ENCODE assay signal across 29 cellular contexts in the genomic region with DNA sequence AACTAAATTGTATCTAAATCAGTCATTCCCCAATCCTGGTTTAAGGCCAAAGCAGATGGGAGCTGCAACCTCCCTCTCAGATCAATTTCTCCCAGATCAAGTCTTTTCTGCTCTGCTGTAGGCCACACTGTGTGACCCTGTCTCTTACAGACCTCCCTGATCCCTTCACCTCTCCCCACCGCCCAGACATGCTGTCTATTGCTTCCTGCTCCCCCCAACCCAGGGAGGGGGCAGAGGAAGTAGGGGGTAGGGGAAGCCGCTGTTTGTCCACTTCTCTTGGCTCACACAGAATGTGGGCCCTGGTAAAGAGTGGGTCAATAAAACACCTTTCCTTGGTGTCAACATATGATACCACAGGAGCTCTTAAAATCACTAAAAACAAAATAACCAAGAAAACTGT.
"Had no signal": no experiment of that assay in that cellular context is flagged by ENCODE, and none has a peak within 500 bp of the region (broad histone marks: within the 10 kb centered on the region; RNA-seq: fewer than 3 reads in every experiment).

No MANE protein-coding gene starts in this region.

- H3K9me3 Mint-ChIP-seq: T-cell had no signal

- H3K4me1 Mint-ChIP-seq: activated naive CD8-positive, alpha-beta T cell treated with anti-CD3 and anti-CD28 coated beads, Interleukin-2, amount 10 ng/mL, durations not matched to agents 7 days and 5 days had no signal

- ATAC-seq: activated CD8-positive, alpha-beta T cell treated with anti-CD3 and anti-CD28 coated beads, Interleukin-2, amount 10 ng/mL, durations not matched to agents 7 days and 5 days; Panc1; Right ventricle myocardium inferior; T-cell had no signal

- FAIRE-seq: bronchial epithelial cell, TTC549 had no signal

- H3K36me3 Mint-ChIP-seq: activated naive CD8-positive, alpha-beta T cell treated with anti-CD3 and anti-CD28 coated beads, Interleukin-2, amount 10 ng/mL, durations not matched to agents 7 days and 5 days; T-cell had no signal

- H3K4me3 Mint-ChIP-seq: activated CD8-positive, alpha-beta T cell treated with anti-CD3 and anti-CD28 coated beads, Interleukin-2, amount 10 ng/mL, durations not matched to agents 7 days and 5 days; activated naive CD8-positive, alpha-beta T cell treated with anti-CD3 and anti-CD28 coated beads, Interleukin-2, amount 10 ng/mL, durations not matched to agents 7 days and 5 days; T-cell had no signal

- H3K4me3 ChIP-seq: SK-N-MC had no signal

- H3K27ac ChIP-seq: SK-N-MC had no signal

- H3K27ac Mint-ChIP-seq: activated CD8-positive, alpha-beta T cell treated with anti-CD3 and anti-CD28 coated beads, Interleukin-2, amount 10 ng/mL, durations not matched to agents 7 days and 5 days; activated naive CD8-positive, alpha-beta T cell treated with anti-CD3 and anti-CD28 coated beads, Interleukin-2, amount 10 ng/mL, durations not matched to agents 7 days and 5 days; T-cell had no signal

- DNase-seq: activated CD4-positive, alpha-beta T cell treated with anti-CD3 and anti-CD28 coated beads for 48 hours; activated CD4-positive, alpha-beta T cell treated with anti-CD3 and anti-CD28 coated beads, Interleukin-2, amount 50 U/mL, for 4 hours; activated CD4-positive, CD25-positive, alpha-beta regulatory T cell treated with anti-CD3 and anti-CD28 coated beads, Interleukin-2, amount 50 U/mL, for 72 hours; activated CD8-positive, alpha-beta memory T cell treated with anti-CD3 and anti-CD28 coated beads, Interleukin-2, amount 50 U/mL, for 48 hours; activated CD8-positive, alpha-beta T cell treated with anti-CD3 and anti-CD28 coated beads, Interleukin-2, amount 10 ng/mL, durations not matched to agents 7 days and 5 days; activated naive CD4-positive, alpha-beta T cell treated with anti-CD3 and anti-CD28 coated beads, Interleukin-2, amount 50 U/mL, for 16 hours; activated naive CD8-positive, alpha-beta T cell treated with anti-CD3 and anti-CD28 coated beads, Interleukin-2, amount 10 ng/mL, durations not matched to agents 7 days and 5 days; activated T-cell treated with anti-CD3 and anti-CD28 coated beads, Interleukin-2, amount 50 U/mL, for 1 hour; aorta; central memory CD4-positive, alpha-beta T cell; NCI-H1092; NCI-H1417; NCI-H1930; NCI-H2171; NCI-H2227 treated with DMSO at 0.1 percent for 48 hours; NCI-H446 treated with DMSO at 0.1 percent for 48 hours; NCI-H524 treated with DMSO at 0.1 percent for 48 hours; NCI-H774; NK-92 treated with Interleukin-12 subunit alpha and Interleukin-12 subunit beta, amount 100 ng/mL, for 24 hours; OCI-M1; RPMI8226; T-cell; T-helper 2 cell; T1000 had no signal
